ENCODE assay signal across 11 cellular contexts in genomic region chr11:102319544-102319943, GRCh38. TPM values are rescaled to one million over a fixed set of nuclear protein-coding genes. Genes with fewer than 3 reads are reported as not detected.
A peak's percentile ranks its signal among the peaks of the same experiment; 100 is the strongest.
DNase-seq lines count a peak whose midpoint lies in the region; ATAC-seq, FAIRE-seq and TF ChIP-seq lines count a peak whose summit lies in the region.
"Had no signal": no experiment of that assay in that cellular context is flagged by ENCODE, and none has a peak within 500 bp of the region (broad histone marks: within the 10 kb centered on the region; RNA-seq: fewer than 3 reads in every experiment).

No MANE protein-coding gene starts in this region.

- H3K4me3 Mint-ChIP-seq in CD8-positive, alpha-beta T cell: peak overlapping the region; percentile 90
- H3K4me3 Mint-ChIP-seq in natural killer cell: peak overlapping the region; percentile 42

- H3K36me3 ChIP-seq in CD8-positive, alpha-beta T cell (ENCODE audit: insufficient read depth, low read length): no peaks in the 10 kb centered on the region
- H3K36me3 ChIP-seq: ovary had no signal

- no peak for DNase-seq in CD8-positive, alpha-beta T cell
- DNase-seq in activated naive CD4-positive, alpha-beta T cell treated with anti-CD3 and anti-CD28 coated beads, Interleukin-2, amount 50 U/mL, for 72 hours (ENCODE audit: low spot score in 2 of 2): no peak
- DNase-seq in natural killer cell: no peak
- DNase-seq in NCI-H1105 treated with DMSO at 0.1 percent for 48 hours (lab: John Stamatoyannopoulos, UW): no peak
- no peak for DNase-seq in RCC 7860 (ENCODE audit: low spot score)
- DNase-seq: H7, NCI-H2029, ovary had no signal

- no peak for FAIRE-seq in RCC 7860 (lab: Jason Lieb, UNC)

- no peaks in the 10 kb centered on the region for H3K27me3 Mint-ChIP-seq in CD8-positive, alpha-beta T cell (ENCODE audit: low read depth)
- no peaks in the 10 kb centered on the region for H3K27me3 Mint-ChIP-seq in natural killer cell (ENCODE audit: low read depth in 2 of 2)

- no peak for TF ChIP-seq CTCF in CD8-positive, alpha-beta T cell (IDR thresholded peaks at IDR 0.05)
- no peak for TF ChIP-seq CTCF in natural killer cell (IDR thresholded peaks at IDR 0.05)

- intact Hi-C loops in CD8-positive, alpha-beta T cell (cut with DNase I, micrococcal nuclease): loop anchor here in 1 of 2 experiments (5.0 to 10.0 kb wide), 2 partner anchors 775 to 793 kb away; partner anchors contain the start of gene DCUN1D5
- intact Hi-C loops in natural killer cell (cut with micrococcal nuclease): no loop called here

- H3K9me3 ChIP-seq in CD8-positive, alpha-beta T cell (ENCODE audit: low read length): no peaks in the 10 kb centered on the region
- H3K9me3 ChIP-seq: ovary had no signal

- POLR2A ChIA-PET in CD8-positive, alpha-beta T cell (lab: Charles Lee): interaction anchor here (0.8 to 2.3 kb wide), 2 partner anchors 12 to 25 kb away, joined by 3 to 8 read pairs; no protein-coding TSS in a partner anchor

- H3K27ac ChIP-seq in CD8-positive, alpha-beta T cell (ENCODE audit: low read depth, low read length): peak overlapping the region; percentile 1
- H3K27ac ChIP-seq: ovary had no signal

- peaks cover 45% of the 10 kb centered on the region for H3K36me3 Mint-ChIP-seq in CD8-positive, alpha-beta T cell
- H3K36me3 Mint-ChIP-seq in activated naive CD4-positive, alpha-beta T cell treated with anti-CD3 and anti-CD28 coated beads, Interleukin-2, amount 50 U/mL, for 72 hours: peaks cover 57 to 80% of the 10 kb centered on the region in 2 donors
- no peaks in the 10 kb centered on the region for H3K36me3 Mint-ChIP-seq in natural killer cell

- ATAC-seq in CD8-positive, alpha-beta T cell: no peak
- ATAC-seq in GM18505 (IDR thresholded peaks at IDR 0.05; ENCODE audit: unreplicated experiment): no peak
- ATAC-seq in activated naive CD4-positive, alpha-beta T cell treated with anti-CD3 and anti-CD28 coated beads, Interleukin-2, amount 50 U/mL, for 72 hours: no peak
- ATAC-seq in natural killer cell: no peak
- no peak for ATAC-seq in HG02852 (IDR thresholded peaks at IDR 0.05; ENCODE audit: unreplicated experiment)
- ATAC-seq in activated CD4-positive, CD25-positive, alpha-beta regulatory T cell treated with anti-CD3 and anti-CD28 coated beads, Interleukin-2, amount 50 U/mL, for 24 hours: no peak

- H3K27ac Mint-ChIP-seq in CD8-positive, alpha-beta T cell: peak overlapping the region; percentile 97
- peak overlapping the region; percentile 97 to 98 for H3K27ac Mint-ChIP-seq in activated naive CD4-positive, alpha-beta T cell treated with anti-CD3 and anti-CD28 coated beads, Interleukin-2, amount 50 U/mL, for 72 hours
- peak overlapping the region; percentile 96 to 97 for H3K27ac Mint-ChIP-seq in natural killer cell

- peaks cover 77% of the 10 kb centered on the region for H3K4me1 Mint-ChIP-seq in CD8-positive, alpha-beta T cell (ENCODE audit: low read depth)
- H3K4me1 Mint-ChIP-seq in natural killer cell: peaks cover 48 to 59% of the 10 kb centered on the region in 2 donors

- H3K4me3 ChIP-seq in CD8-positive, alpha-beta T cell (ENCODE audit: low read depth, low read length): peak overlapping the region; percentile 42
- H3K4me3 ChIP-seq: ovary had no signal

- CTCF ChIA-PET in CD8-positive, alpha-beta T cell (lab: Charles Lee): interaction anchor here (1.6 to 17.7 kb wide), 2 partner anchors 25 to 26 kb away, joined by 5 to 384 read pairs; no protein-coding TSS in a partner anchor

- H3K4me1 ChIP-seq in CD8-positive, alpha-beta T cell (ENCODE audit: insufficient read depth, low read length): peaks cover 55% of the 10 kb centered on the region

- H3K9me3 Mint-ChIP-seq in CD8-positive, alpha-beta T cell: no peaks in the 10 kb centered on the region
- no peaks in the 10 kb centered on the region for H3K9me3 Mint-ChIP-seq in activated naive CD4-positive, alpha-beta T cell treated with anti-CD3 and anti-CD28 coated beads, Interleukin-2, amount 50 U/mL, for 72 hours
- H3K9me3 Mint-ChIP-seq in natural killer cell: no peaks in the 10 kb centered on the region

- TF ChIP-seq POLR2A in GM18505 (IDR thresholded peaks at IDR 0.05; ENCODE audit: borderline replicate concordance, extremely low read depth, insufficient read depth, insufficient read length): peak; percentile 25

- H3K27me3 ChIP-seq in CD8-positive, alpha-beta T cell (ENCODE audit: insufficient read depth, low read length): no peaks in the 10 kb centered on the region
- H3K27me3 ChIP-seq: ovary had no signal

RNA-seq across cellular contexts. Expression of gene BIRC3, which starts 2.3 kb away (rescaled TPM):
- 10 to 100 TPM; 88.0 to 90.4 TPM for total RNA-seq in CD8-positive, alpha-beta T cell
- total RNA-seq in activated naive CD4-positive, alpha-beta T cell treated with anti-CD3 and anti-CD28 coated beads, Interleukin-2, amount 50 U/mL, for 72 hours: 100 to 1,000 TPM; 131 to 355 TPM
- total RNA-seq in natural killer cell: 10 to 100 TPM; 14.2 to 92.3 (median 20.1) TPM

RNA-seq across cellular contexts. Expression of gene BIRC2, which starts 27.5 kb away (rescaled TPM):
- 100 to 1,000 TPM; 161 to 178 TPM for total RNA-seq in CD8-positive, alpha-beta T cell
- total RNA-seq in activated naive CD4-positive, alpha-beta T cell treated with anti-CD3 and anti-CD28 coated beads, Interleukin-2, amount 50 U/mL, for 72 hours: 10 to 100 TPM; 40.7 to 67.6 TPM
- 100 to 1,000 TPM in 2 of 3 donors, 10 to 100 TPM in 1; 92.2 to 146 (median 111) TPM for total RNA-seq in natural killer cell
